15 cellular contexts compared by ENCODE assay signal in genomic region chr2:50433635-50434034, GRCh38.
DNase-seq lines count a peak whose midpoint lies in the region; ATAC-seq, FAIRE-seq and TF ChIP-seq lines count a peak whose summit lies in the region.
"Had no signal": no experiment of that assay in that cellular context is flagged by ENCODE, and none has a peak within 500 bp of the region (broad histone marks: within the 10 kb centered on the region; RNA-seq: fewer than 3 reads in every experiment).

No MANE protein-coding gene starts in this region.

- H3K9me3 ChIP-seq in HepG2 (ENCODE audit: low read length) (no peaks in the 10 kb centered on the region), right lobe of liver (no peaks in the 10 kb centered on the region), neural cell (ENCODE audit: low read length) (no peaks in the 10 kb centered on the region), uterus (no peaks in the 10 kb centered on the region)
- H3K9me3 ChIP-seq: BLaER1 treated with 17β-estradiol and CSF1 and Interleukin-3, amounts not matched to agents 10 nM and 100 nM; HAP-1 had no signal

- intact Hi-C loops in HepG2 (cut with micrococcal nuclease; ENCODE audit: unreplicated experiment), result no loop called here
- intact Hi-C loops in right lobe of liver (cut with DNase I), result no loop called here
- intact Hi-C loops in uterus (cut with DNase I; ENCODE audit: low total_unique reads), result no loop called here

- CTCF ChIA-PET in HepG2 (lab: Yijun Ruan, JAX; ENCODE audit: low intra/inter-chr PET ratio, low total read pairs), result no interaction called here

- H3K4me3 ChIP-seq in HepG2 (replicated peaks in 1 of 3; ENCODE audit: insufficient read depth in 1 of 3, low read depth in 2 of 3, low read length in 3 of 3) (no peak overlapping the region), right lobe of liver (no peak overlapping the region), neural cell (ENCODE audit: low read length) (no peak overlapping the region), brain microvascular endothelial cell (ENCODE audit: low read depth, low read length) (no peak overlapping the region), uterus (no peak overlapping the region)
- H3K4me3 ChIP-seq: BLaER1 treated with 17β-estradiol and CSF1 and Interleukin-3, amounts not matched to agents 10 nM and 100 nM; GM12878; HAP-1 had no signal

- H3K4me1 ChIP-seq in HepG2 (ENCODE audit: insufficient read depth, low read length) (no peaks in the 10 kb centered on the region), right lobe of liver (no peaks in the 10 kb centered on the region), uterus (no peaks in the 10 kb centered on the region)
- H3K4me1 ChIP-seq: BLaER1 treated with 17β-estradiol and CSF1 and Interleukin-3, amounts not matched to agents 10 nM and 100 nM had no signal

- no peak for ATAC-seq in HepG2
- ATAC-seq in right lobe of liver, result no peak
- ATAC-seq: CD8-positive, alpha-beta T cell; GM12878 had no signal

- H3F3A ChIP-seq in neural cell (ENCODE audit: insufficient read depth, low read length, poor library complexity, severe bottlenecking), result peaks cover 9% of the 10 kb centered on the region

- H3K27ac ChIP-seq in HepG2 (ENCODE audit: extremely low read length, insufficient read depth, low read length) (no peak overlapping the region), right lobe of liver (no peak overlapping the region), neural cell (ENCODE audit: low read length) (peak overlapping the region; percentile 62), brain microvascular endothelial cell (no peak overlapping the region), uterus (no peak overlapping the region)
- H3K27ac ChIP-seq: BLaER1 treated with 17β-estradiol and CSF1 and Interleukin-3, amounts not matched to agents 10 nM and 100 nM had no signal

- FAIRE-seq in HepG2 (lab: Jason Lieb, UNC), result no peak
- no peak for FAIRE-seq in H54 (lab: Jason Lieb, UNC)
- FAIRE-seq: GM12878, H1 had no signal

- H3K4me2 ChIP-seq in HepG2 (ENCODE audit: low read depth, low read length), result no peak overlapping the region
- H3K4me2 ChIP-seq in neural cell (ENCODE audit: low read length), result no peak overlapping the region
- H3K4me2 ChIP-seq: BLaER1 treated with 17β-estradiol and CSF1 and Interleukin-3, amounts not matched to agents 10 nM and 100 nM had no signal

- H3K79me2 ChIP-seq in HepG2 (ENCODE audit: insufficient read depth, low read length) (no peaks in the 10 kb centered on the region), neural cell (replicated peaks; ENCODE audit: insufficient read depth, low read length) (no peaks in the 10 kb centered on the region)

- H3K9ac ChIP-seq in HepG2 (ENCODE audit: insufficient read depth, low read depth, low read length), result no peak overlapping the region
- H3K9ac ChIP-seq in neural cell (ENCODE audit: low read length), result no peak overlapping the region
- H3K9ac ChIP-seq: BLaER1 treated with 17β-estradiol and CSF1 and Interleukin-3, amounts not matched to agents 10 nM and 100 nM had no signal

- POLR2A ChIA-PET in HepG2 (lab: Yijun Ruan, JAX), result no interaction called here

- H3K27me3 ChIP-seq in HepG2 (ENCODE audit: control insufficient read depth in 1 of 2, insufficient read depth in 2 of 2, low read length in 2 of 2), result no peaks in the 10 kb centered on the region; a peak in 2 of 5 replicates
- no peaks in the 10 kb centered on the region for H3K27me3 ChIP-seq in right lobe of liver
- no peaks in the 10 kb centered on the region for H3K27me3 ChIP-seq in neural cell (ENCODE audit: insufficient read depth, low read depth, low read length)
- H3K27me3 ChIP-seq in brain microvascular endothelial cell (replicated peaks), result no peaks in the 10 kb centered on the region
- no peaks in the 10 kb centered on the region for H3K27me3 ChIP-seq in uterus
- H3K27me3 ChIP-seq: BLaER1 treated with 17β-estradiol and CSF1 and Interleukin-3, amounts not matched to agents 10 nM and 100 nM had no signal

- no peak for DNase-seq in HepG2 (ENCODE audit: low spot score)
- DNase-seq in right lobe of liver, result no peak
- peak; percentile 58 for DNase-seq in NCI-H1694 (lab: John Stamatoyannopoulos, UW)
- peak; percentile 49 for DNase-seq in NCI-H446 treated with DMSO at 0.1 percent for 48 hours (lab: John Stamatoyannopoulos, UW)
- no peak for DNase-seq in H54 (ENCODE audit: insufficient read length, low spot score)
- DNase-seq in brain microvascular endothelial cell, result no peak
- DNase-seq in uterus, result no peak
- DNase-seq: Calu3; CD8-positive, alpha-beta T cell; GDM1 had no signal

- TF ChIP-seq CTCF in HepG2 (CRISPR knock-in tag; IDR thresholded peaks at IDR 0.05) (no peak), right lobe of liver (IDR thresholded peaks at IDR 0.05) (no peak), neural cell (IDR thresholded peaks at IDR 0.05; ENCODE audit: poor library complexity, severe bottlenecking) (no peak), brain microvascular endothelial cell (IDR thresholded peaks at IDR 0.05; ENCODE audit: low read depth, low read length, missing control alignments) (no peak), uterus (IDR thresholded peaks at IDR 0.05) (no peak)

- H3K36me3 ChIP-seq in HepG2 (replicated peaks in 1 of 2; ENCODE audit: control insufficient read depth in 1 of 2, insufficient read depth in 2 of 2, low read length in 2 of 2), result no peaks in the 10 kb centered on the region
- no peaks in the 10 kb centered on the region for H3K36me3 ChIP-seq in right lobe of liver
- H3K36me3 ChIP-seq in neural cell (ENCODE audit: insufficient read depth, low read length), result no peaks in the 10 kb centered on the region
- no peaks in the 10 kb centered on the region for H3K36me3 ChIP-seq in brain microvascular endothelial cell (replicated peaks)
- H3K36me3 ChIP-seq in uterus, result no peaks in the 10 kb centered on the region
- H3K36me3 ChIP-seq: BLaER1 treated with 17β-estradiol and CSF1 and Interleukin-3, amounts not matched to agents 10 nM and 100 nM; HAP-1 had no signal

- no peak for TF ChIP-seq POLR2A in HepG2 (IDR thresholded peaks at IDR 0.05; ENCODE audit: insufficient read depth in 1 of 2, low read depth in 2 of 2, low read length in 2 of 2)
- TF ChIP-seq POLR2A in right lobe of liver (IDR thresholded peaks at IDR 0.05), result no peak
- TF ChIP-seq POLR2A in H54 (IDR thresholded peaks at IDR 0.05; ENCODE audit: low read depth, low read length), result no peak
- no peak for TF ChIP-seq POLR2A in uterus (IDR thresholded peaks at IDR 0.05)

- H4K20me1 ChIP-seq in HepG2 (ENCODE audit: insufficient read depth, low read length) (no peaks in the 10 kb centered on the region), neural cell (ENCODE audit: insufficient read depth) (no peaks in the 10 kb centered on the region)
- H4K20me1 ChIP-seq: BLaER1 treated with 17β-estradiol and CSF1 and Interleukin-3, amounts not matched to agents 10 nM and 100 nM had no signal

- WGBS in HepG2 (ENCODE audit: low lambda C conversion rate), result 33% methylated on average over 1 of the region's 1 CpG
- WGBS in right lobe of liver (ENCODE audit: insufficient coverage, low coverage, low lambda C conversion rate, missing lambda C conversion rate), result 63% methylated on average over 1 of the region's 1 CpG

- in situ Hi-C loops in HepG2 (cut with HindIII; ENCODE audit: extremely low pct_ligation_motif_present, low pct_unique_long_range_greater_than_20kb) (no loop called here), brain microvascular endothelial cell (cut with HindIII; ENCODE audit: low pct_ligation_motif_present, low sequenced_read_pairs) (no loop called here)

- H2AFZ ChIP-seq in HepG2 (ENCODE audit: low read length) (no peak overlapping the region), neural cell (ENCODE audit: low read depth, low read length) (no peak overlapping the region)

- H3K9me2 ChIP-seq in neural cell (ENCODE audit: insufficient read depth, low read length), result no peaks in the 10 kb centered on the region

- TF ChIP-seq EP300 in HepG2 (IDR thresholded peaks at IDR 0.05; ENCODE audit: low read depth in 2 of 2, low read length in 2 of 2) (no peak), HepG2 (CRISPR knock-in tag; IDR thresholded peaks at IDR 0.05; ENCODE audit: borderline replicate concordance) (no peak), neural cell (conservative IDR thresholded peaks at IDR 0.05; ENCODE audit: poor library complexity, severe bottlenecking) (no peak)

- no TSS peak for BruUV-seq in HepG2 (replicated peaks; lab: Mats Ljungman, UMichigan)

- TF ChIP-seq RAD21 in HepG2 (CRISPR knock-in tag; IDR thresholded peaks at IDR 0.05) (no peak), neural cell (conservative IDR thresholded peaks at IDR 0.05) (no peak)

TF ChIP-seq in HepG2, 621 proteins besides CTCF, POLR2A, EP300 and RAD21:
- TF ChIP-seq ZBTB38 (CRISPR knock-in tag; IDR thresholded peaks at IDR 0.05), result no peak
- TF ChIP-seq EZH2 (conservative IDR thresholded peaks at IDR 0.05; ENCODE audit: low read depth, low read length), result no peak
- no peak for TF ChIP-seq MIXL1 (CRISPR knock-in tag; IDR thresholded peaks at IDR 0.05)
- peak; percentile 94 for TF ChIP-seq HNRNPK (IDR thresholded peaks at IDR 0.05; ENCODE audit: low read depth, low read length, poor library complexity, severe bottlenecking)

TF ChIP-seq in neural cell, 6 proteins besides CTCF, POLR2A, EP300 and RAD21 (continues in another document):
- TF ChIP-seq SMC3 (conservative IDR thresholded peaks at IDR 0.05; ENCODE audit: poor library complexity) (no peak), EZH2 (IDR thresholded peaks at IDR 0.05; ENCODE audit: borderline replicate concordance, insufficient read depth, low read length, poor library complexity, severe bottlenecking) (no peak), POLR2AphosphoS5 (IDR thresholded peaks at IDR 0.05) (no peak), MXI1 (conservative IDR thresholded peaks at IDR 0.05; ENCODE audit: poor library complexity, severe bottlenecking) (no peak), TAF1 (IDR thresholded peaks at IDR 0.05; ENCODE audit: low read depth) (no peak)

Comparison
In these comparisons a context has a peak if more than half of its experiments do, and no peak if none do; other contexts are left out.
1. DNase-seq: peak in NCI-H1694 (single experiment) and NCI-H446 treated with DMSO at 0.1 percent for 48 hours (single experiment); none in HepG2 (single experiment), right lobe of liver (0 of 3), H54 (single experiment), brain microvascular endothelial cell (single experiment) and uterus (0 of 2).